ENCODE assay signal across 20 cellular contexts in genomic region chr11:69529001-69529400, GRCh38. TPM values are rescaled to one million over a fixed set of nuclear protein-coding genes. Genes with fewer than 3 reads are reported as not detected.
"Had no signal": no experiment of that assay in that cellular context is flagged by ENCODE, and none has a peak within 500 bp of the region (broad histone marks: within the 10 kb centered on the region; RNA-seq: fewer than 3 reads in every experiment).

No MANE protein-coding gene starts in this region.

- H3K9me3 ChIP-seq: gastroesophageal sphincter, left lung, right lobe of liver had no signal

- FAIRE-seq: astrocyte, bronchial epithelial cell, endometrium, islet of Langerhans had no signal

- DNase-seq: activated CD4-positive, alpha-beta T cell treated with anti-CD3 and anti-CD28 coated beads, Interleukin-2, amount 50 U/mL, for 4 hours; activated CD4-positive, CD25-positive, alpha-beta regulatory T cell treated with anti-CD3 and anti-CD28 coated beads, Interleukin-2, amount 50 U/mL, for 72 hours; activated naive CD4-positive, alpha-beta T cell treated with anti-CD3 and anti-CD28 coated beads, Interleukin-2, amount 50 U/mL, for 16 hours; activated T-cell treated with anti-CD3 and anti-CD28 coated beads, Interleukin-2, amount 50 U/mL, for 1 hour; left lung; occipital lobe; stimulated activated CD4-positive, alpha-beta T cell treated with anti-CD3 and anti-CD28 coated beads, Interleukin-1b, Interleukin-23, amount 100 ng/mL, for 48 hours; T-helper 9 cell had no signal

- H3K27ac ChIP-seq: gastroesophageal sphincter, left lung, right lobe of liver had no signal

- ATAC-seq: gastroesophageal sphincter; left lung; naive thymus-derived CD8-positive, alpha-beta T cell; right lobe of liver had no signal

- H3K4me3 ChIP-seq: gastroesophageal sphincter, left lung, right lobe of liver had no signal

- H3K27ac Mint-ChIP-seq: activated T-helper 2 cell treated with anti-CD3 and anti-CD28 coated beads, Interferon-gamma antibody, Interleukin-2, Interleukin-4, amounts not matched to agents 10 μg/mL and 5 μg/mL and 100 μg/mL, durations not matched to agents 14 hours and 24 hours and 36 hours had no signal

- H3K36me3 ChIP-seq: gastroesophageal sphincter, left lung, right lobe of liver had no signal

- H3K4me1 ChIP-seq: gastroesophageal sphincter, left lung, right lobe of liver had no signal

- H3K9me3 Mint-ChIP-seq: activated T-helper 2 cell treated with anti-CD3 and anti-CD28 coated beads, Interferon-gamma antibody, Interleukin-2, Interleukin-4, amounts not matched to agents 10 μg/mL and 5 μg/mL and 100 μg/mL, durations not matched to agents 14 hours and 24 hours and 36 hours; naive thymus-derived CD8-positive, alpha-beta T cell had no signal

- H3K4me3 Mint-ChIP-seq: naive thymus-derived CD8-positive, alpha-beta T cell had no signal

- H3K27me3 ChIP-seq: left lung, right lobe of liver had no signal

RNA-seq across cellular contexts. Expression of gene LINC01488, which starts 47.5 kb away (rescaled TPM):
- total RNA-seq: activated T-helper 2 cell treated with anti-CD3 and anti-CD28 coated beads, Interferon-gamma antibody, Interleukin-2, Interleukin-4, amounts not matched to agents 10 μg/mL and 5 μg/mL and 100 μg/mL, durations not matched to agents 14 hours and 24 hours and 36 hours; astrocyte; bronchial epithelial cell; gastroesophageal sphincter; left lung; mucosa of gallbladder; naive thymus-derived CD8-positive, alpha-beta T cell; occipital lobe; pulmonary artery endothelial cell; urinary bladder had no signal
- polyA plus RNA-seq: adipose tissue; naive thymus-derived CD8-positive, alpha-beta T cell had no signal
